ENCODE assay signal across 18 cellular contexts in genomic region chr2:237496428-237496827, GRCh38. TPM values are rescaled to one million over a fixed set of nuclear protein-coding genes. Genes with fewer than 3 reads are reported as not detected.
"Had no signal": no experiment of that assay in that cellular context is flagged by ENCODE, and none has a peak within 500 bp of the region (broad histone marks: within the 10 kb centered on the region; RNA-seq: fewer than 3 reads in every experiment).

No MANE protein-coding gene starts in this region.

- H3K4me1 Mint-ChIP-seq: central memory CD8-positive, alpha-beta T cell had no signal

- H3K4me1 ChIP-seq: body of pancreas, psoas muscle had no signal

- H3K4me3 ChIP-seq: body of pancreas, coronary artery, esophagus muscularis mucosa, left lung, psoas muscle, right lobe of liver had no signal

- H3K27ac ChIP-seq: coronary artery, esophagus muscularis mucosa, psoas muscle, right lobe of liver had no signal

- DNase-seq: activated CD4-positive, alpha-beta T cell treated with anti-CD3 and anti-CD28 coated beads, Interleukin-2, amount 10 ng/mL, durations not matched to agents 24 days and 14 days; activated CD4-positive, CD25-positive, alpha-beta regulatory T cell; activated gamma-delta T cell treated with Interleukin-2 at 50 U/mL for 16 hours; amygdala; body of pancreas; effector CD4-positive, alpha-beta T cell; islet precursor cell; left lung; mesenchymal stem cell; occipital lobe; psoas muscle; right lobe of liver; T-helper 2 cell had no signal

- H3K4me3 Mint-ChIP-seq: activated CD4-positive, alpha-beta T cell treated with anti-CD3 and anti-CD28 coated beads, Interleukin-2, amount 10 ng/mL, durations not matched to agents 24 days and 14 days; activated naive CD8-positive, alpha-beta T cell; central memory CD8-positive, alpha-beta T cell; nephron had no signal

- H3K27ac Mint-ChIP-seq: activated CD4-positive, alpha-beta T cell treated with anti-CD3 and anti-CD28 coated beads, Interleukin-2, amount 10 ng/mL, durations not matched to agents 24 days and 14 days; activated naive CD8-positive, alpha-beta T cell; nephron had no signal

- H3K27me3 ChIP-seq: body of pancreas, right lobe of liver had no signal

- H3K9me3 Mint-ChIP-seq: central memory CD8-positive, alpha-beta T cell had no signal

- H3K9me3 ChIP-seq: body of pancreas, right lobe of liver had no signal

RNA-seq across cellular contexts. Expression of gene MLPH, which starts 9.4 kb away (rescaled TPM):
- total RNA-seq: activated CD4-positive, alpha-beta T cell treated with anti-CD3 and anti-CD28 coated beads, Interleukin-2, amount 10 ng/mL, durations not matched to agents 24 days and 14 days had no signal
